In genomic region chr5:7867260-7867659, GRCh38 we compare ENCODE assay signal across 20 cellular contexts. TPM values are rescaled to one million over a fixed set of nuclear protein-coding genes. Genes with fewer than 3 reads are reported as not detected.
DNase-seq lines count a peak whose midpoint lies in the region; ATAC-seq and TF ChIP-seq lines count a peak whose summit lies in the region.
"Had no signal": no experiment of that assay in that cellular context is flagged by ENCODE, and none has a peak within 500 bp of the region (broad histone marks: within the 10 kb centered on the region; RNA-seq: fewer than 3 reads in every experiment).

No MANE protein-coding gene starts in this region.

- no peak overlapping the region for H3K27ac Mint-ChIP-seq in activated CD8-positive, alpha-beta T cell treated with anti-CD3 and anti-CD28 coated beads, Interleukin-2, amount 10 ng/mL, durations not matched to agents 7 days and 5 days

- H2AFZ ChIP-seq in DND-41 (ENCODE audit: low read depth, low read length): no peak overlapping the region
- no peak overlapping the region for H2AFZ ChIP-seq in mesenchymal stem cell (ENCODE audit: low read depth, low read length)

- CTCF ChIA-PET in activated CD8-positive, alpha-beta T cell treated with anti-CD3 and anti-CD28 coated beads, Interleukin-2, amount 10 ng/mL, durations not matched to agents 7 days and 5 days (lab: Charles Lee): interaction anchor here (3.9 to 6.2 kb wide), 2 partner anchors 9 to 20 kb away, joined by 19 to 37 read pairs; no protein-coding TSS in a partner anchor

- H3K9me3 Mint-ChIP-seq in activated CD8-positive, alpha-beta T cell treated with anti-CD3 and anti-CD28 coated beads, Interleukin-2, amount 10 ng/mL, durations not matched to agents 7 days and 5 days (ENCODE audit: insufficient read depth): no peaks in the 10 kb centered on the region
- H3K9me3 Mint-ChIP-seq: dendritic cell treated with granulocyte-macrophage colony-stimulating factor and Interleukin-4, amounts not matched to agents 40 ng/mL and 50 ng/mL, for 4 days had no signal

- no peak overlapping the region for H2BK5ac ChIP-seq in mesenchymal stem cell (ENCODE audit: low read depth, low read length, poor library complexity, severe bottlenecking)

- H3K79me1 ChIP-seq in mesenchymal stem cell (replicated peaks; ENCODE audit: low read length, poor library complexity, severe bottlenecking): peaks cover 18% of the 10 kb centered on the region

- H3K27me3 Mint-ChIP-seq in activated CD8-positive, alpha-beta T cell treated with anti-CD3 and anti-CD28 coated beads, Interleukin-2, amount 10 ng/mL, durations not matched to agents 7 days and 5 days (ENCODE audit: low read depth): no peaks in the 10 kb centered on the region
- H3K27me3 Mint-ChIP-seq: dendritic cell treated with granulocyte-macrophage colony-stimulating factor and Interleukin-4, amounts not matched to agents 40 ng/mL and 50 ng/mL, for 4 days had no signal

- H3K9ac ChIP-seq in DND-41 (ENCODE audit: low read depth, low read length): peak overlapping the region; percentile 86
- H3K9ac ChIP-seq in mesenchymal stem cell (ENCODE audit: low read length): peak overlapping the region; percentile 91

- H4K8ac ChIP-seq in mesenchymal stem cell (ENCODE audit: low read length): no peak overlapping the region

- peaks cover 47% of the 10 kb centered on the region for H3K4me1 Mint-ChIP-seq in activated CD8-positive, alpha-beta T cell treated with anti-CD3 and anti-CD28 coated beads, Interleukin-2, amount 10 ng/mL, durations not matched to agents 7 days and 5 days (ENCODE audit: low read depth)

- peaks cover 49% of the 10 kb centered on the region for H3K36me3 Mint-ChIP-seq in activated CD8-positive, alpha-beta T cell treated with anti-CD3 and anti-CD28 coated beads, Interleukin-2, amount 10 ng/mL, durations not matched to agents 7 days and 5 days (ENCODE audit: low read depth)

- no peak overlapping the region for H2AK5ac ChIP-seq in mesenchymal stem cell (ENCODE audit: low read length, severe bottlenecking)

- H4K91ac ChIP-seq in mesenchymal stem cell (ENCODE audit: low read length): no peak overlapping the region

- no peaks in the 10 kb centered on the region for H3K27me3 ChIP-seq in DND-41 (ENCODE audit: insufficient read depth, low read length, poor library complexity)
- H3K27me3 ChIP-seq in mesenchymal stem cell (ENCODE audit: control insufficient read depth in 1 of 2, insufficient read depth in 1 of 2, low read length in 2 of 2): no peaks in the 10 kb centered on the region
- H3K27me3 ChIP-seq: foreskin keratinocyte had no signal

- H4K20me1 ChIP-seq in DND-41 (ENCODE audit: insufficient read depth, low read length): peaks cover 28% of the 10 kb centered on the region

- peaks cover 47% of the 10 kb centered on the region for H3K36me3 ChIP-seq in DND-41 (ENCODE audit: insufficient read depth, low read length)
- H3K36me3 ChIP-seq in mesenchymal stem cell (ENCODE audit: control insufficient read depth in 1 of 2, insufficient read depth in 2 of 2, low read depth in 1 of 2, low read length in 2 of 2): peaks cover 0 to 41% of the 10 kb centered on the region in 2 experiments
- H3K36me3 ChIP-seq: thoracic aorta had no signal

- H3K23ac ChIP-seq in mesenchymal stem cell (ENCODE audit: low read length in 2 of 2): no peak overlapping the region

- no peak for ATAC-seq in DND-41 (ENCODE audit: insufficient read depth, low read depth)
- no peak for ATAC-seq in activated CD8-positive, alpha-beta T cell treated with anti-CD3 and anti-CD28 coated beads, Interleukin-2, amount 10 ng/mL, durations not matched to agents 7 days and 5 days
- no peak for ATAC-seq in HG03108 (IDR thresholded peaks at IDR 0.05; ENCODE audit: unreplicated experiment)
- no peak for ATAC-seq in HG02840 (IDR thresholded peaks at IDR 0.05; ENCODE audit: low FRiP score, unreplicated experiment)
- ATAC-seq: foreskin keratinocyte had no signal

- POLR2A ChIA-PET in activated CD8-positive, alpha-beta T cell treated with anti-CD3 and anti-CD28 coated beads, Interleukin-2, amount 10 ng/mL, durations not matched to agents 7 days and 5 days (lab: Charles Lee): no interaction called here

- H3K27ac ChIP-seq in DND-41 (ENCODE audit: low read length) (no peak overlapping the region; the same call in 1 of the 2 replicates), mesenchymal stem cell (ENCODE audit: low read length, poor library complexity, severe bottlenecking) (no peak overlapping the region)
- H3K27ac ChIP-seq: 22Rv1, foreskin keratinocyte, skin epidermis, thoracic aorta had no signal

- no peak for TF ChIP-seq CTCF in DND-41 (IDR thresholded peaks at IDR 0.05; ENCODE audit: borderline replicate concordance, extremely low read depth, low read length, poor library complexity, severe bottlenecking)

- peak; percentile 12 for DNase-seq in DMS 273 (lab: John Stamatoyannopoulos, UW; ENCODE audit: unreplicated experiment)
- DNase-seq in DMS 273 treated with DMSO at 0.1 percent for 48 hours (lab: John Stamatoyannopoulos, UW): no peak
- no peak for DNase-seq in DND-41
- DNase-seq in activated CD8-positive, alpha-beta T cell treated with anti-CD3 and anti-CD28 coated beads, Interleukin-2, amount 10 ng/mL, durations not matched to agents 7 days and 5 days: no peak
- DNase-seq in mesenchymal stem cell: no peak
- no peak for DNase-seq in NCI-H524 treated with DMSO at 0.1 percent for 48 hours (lab: John Stamatoyannopoulos, UW)
- DNase-seq: activated CD4-positive, alpha-beta T cell treated with anti-CD3 and anti-CD28 coated beads for 4 hours; foreskin keratinocyte; GOT3; islet precursor cell; NCI-H1417 treated with DMSO at 0.1 percent for 48 hours; NCI-H774 had no signal

- WGBS in mesenchymal stem cell: 84% methylated on average over 3 of the region's 3 CpGs

- H3K4me2 ChIP-seq in DND-41 (ENCODE audit: insufficient read depth, low read length) (peak overlapping the region; percentile 82), mesenchymal stem cell (ENCODE audit: low read length, poor library complexity, severe bottlenecking) (no peak overlapping the region)

- H3K4ac ChIP-seq in mesenchymal stem cell (ENCODE audit: low read depth in 1 of 2, low read length in 2 of 2): no peak overlapping the region

- no peak overlapping the region for H3K14ac ChIP-seq in mesenchymal stem cell (ENCODE audit: low read length in 2 of 2)

- no peak overlapping the region for H3K18ac ChIP-seq in mesenchymal stem cell (ENCODE audit: low read depth in 1 of 2, low read length in 2 of 2)

- no peak overlapping the region for H2BK15ac ChIP-seq in mesenchymal stem cell (ENCODE audit: low read depth, poor library complexity, severe bottlenecking)

- H3K9me3 ChIP-seq in DND-41 (ENCODE audit: insufficient read depth, low read length, severe bottlenecking) (no peaks in the 10 kb centered on the region), mesenchymal stem cell (ENCODE audit: control insufficient read depth, low read length) (no peaks in the 10 kb centered on the region)
- H3K9me3 ChIP-seq: thoracic aorta had no signal

- H3K4me3 Mint-ChIP-seq in activated CD8-positive, alpha-beta T cell treated with anti-CD3 and anti-CD28 coated beads, Interleukin-2, amount 10 ng/mL, durations not matched to agents 7 days and 5 days: peak overlapping the region; percentile 92

- peaks cover 49% of the 10 kb centered on the region for H3K4me1 ChIP-seq in DND-41 (ENCODE audit: insufficient read depth, low read length)
- H3K4me1 ChIP-seq in mesenchymal stem cell (ENCODE audit: control insufficient read depth, insufficient read depth, low read depth, low read length): peaks cover 2% of the 10 kb centered on the region

- no peak overlapping the region for H2BK120ac ChIP-seq in mesenchymal stem cell (ENCODE audit: low read depth, low read length)

- H3K4me3 ChIP-seq in DND-41 (ENCODE audit: low read depth in 1 of 2, low read length in 2 of 2) (peak overlapping the region; percentile 86 to 92; a peak in 3 of 4 replicates), mesenchymal stem cell (ENCODE audit: insufficient read depth in 1 of 2, low read depth in 1 of 2, low read length in 2 of 2) (peak overlapping the region in 1 of 2 experiments; percentile 90)

- H2BK12ac ChIP-seq in mesenchymal stem cell (ENCODE audit: low read length in 2 of 2): no peak overlapping the region

- peaks cover 61% of the 10 kb centered on the region for H3K79me2 ChIP-seq in DND-41 (ENCODE audit: insufficient read depth, low read length)

RNA-seq across cellular contexts. Expression of gene FASTKD3, which starts 1.6 kb away (rescaled TPM):
- total RNA-seq in activated CD8-positive, alpha-beta T cell treated with anti-CD3 and anti-CD28 coated beads, Interleukin-2, amount 10 ng/mL, durations not matched to agents 7 days and 5 days: 10 to 100 TPM; 10.8 to 13.8 TPM
- polyA plus RNA-seq in mesenchymal stem cell (2013, experiment 1 of 2): 3.3 TPM
- polyA plus RNA-seq in mesenchymal stem cell (2013, experiment 2 of 2): 3.7 TPM

RNA-seq across cellular contexts. Expression of gene MTRR, which starts 1.7 kb away (rescaled TPM):
- total RNA-seq in activated CD8-positive, alpha-beta T cell treated with anti-CD3 and anti-CD28 coated beads, Interleukin-2, amount 10 ng/mL, durations not matched to agents 7 days and 5 days: 10 to 100 TPM; 39.1 to 49.7 TPM
- 21.6 TPM for polyA plus RNA-seq in mesenchymal stem cell (2013, experiment 1 of 2)
- 23.1 TPM for polyA plus RNA-seq in mesenchymal stem cell (2013, experiment 2 of 2)

RNA-seq across cellular contexts. Expression of gene CFAP90, which starts 16.3 kb away (rescaled TPM):
- total RNA-seq in activated CD8-positive, alpha-beta T cell treated with anti-CD3 and anti-CD28 coated beads, Interleukin-2, amount 10 ng/mL, durations not matched to agents 7 days and 5 days: not detected
- 0.35 TPM for polyA plus RNA-seq in mesenchymal stem cell (2013, experiment 1 of 2)
- polyA plus RNA-seq in mesenchymal stem cell (2013, experiment 2 of 2): 0.18 TPM
- total RNA-seq: foreskin keratinocyte, HT1080, myocyte, thoracic aorta had no signal
